In the genomic region with DNA sequence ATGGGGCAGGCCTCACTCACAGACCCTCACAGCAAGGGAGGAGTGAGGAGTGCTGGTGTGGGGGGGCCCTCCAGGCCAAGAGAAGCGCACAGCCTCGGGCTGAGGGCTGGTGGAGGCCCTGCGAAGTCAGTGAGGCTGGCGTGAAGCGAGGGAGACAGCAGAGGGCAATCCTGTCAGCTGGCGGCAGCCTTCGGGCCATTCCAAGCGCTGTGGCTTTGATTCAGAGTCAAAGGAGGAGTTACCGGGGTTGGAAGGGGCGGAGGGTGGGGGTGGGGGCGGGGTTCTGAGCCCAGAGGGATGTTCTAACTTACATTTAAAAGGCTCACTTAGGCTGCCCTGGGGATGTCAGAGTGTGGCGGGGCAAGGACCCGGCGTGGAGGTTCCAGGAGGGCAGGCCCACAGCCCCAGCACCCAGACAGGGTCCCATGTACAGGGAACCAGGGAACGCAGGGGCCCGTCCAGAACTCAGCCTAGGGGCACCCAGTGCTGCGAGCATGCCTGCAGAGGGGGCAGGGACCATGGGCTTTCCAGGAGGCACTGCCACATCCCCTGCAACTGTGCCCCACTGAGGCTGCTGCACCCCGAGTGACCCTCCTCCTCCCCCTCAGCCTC, we compare ENCODE assay signal across 15 cellular contexts. TPM values are rescaled to one million over a fixed set of nuclear protein-coding genes. Genes with fewer than 3 reads are reported as not detected.
DNase-seq lines count a peak whose midpoint lies in the region; ATAC-seq, FAIRE-seq and TF ChIP-seq lines count a peak whose summit lies in the region.
"Had no signal": no experiment of that assay in that cellular context is flagged by ENCODE, and none has a peak within 500 bp of the region (broad histone marks: within the 10 kb centered on the region; RNA-seq: fewer than 3 reads in every experiment).

No MANE protein-coding gene starts in this region.

- TF ChIP-seq CTCF in K562 (IDR thresholded peaks at IDR 0.05 in 2 of 3, conservative IDR thresholded peaks at IDR 0.05 in 1 of 3; ENCODE audit: insufficient read depth in 2 of 3, low read depth in 1 of 3, low read length in 3 of 3): 0 out of 6 replicates have a peak, but pooled peaks of 1 of the 3 experiments have one; percentile 11
- no peak for TF ChIP-seq CTCF in mesothelial cell of epicardium (IDR thresholded peaks at IDR 0.05; ENCODE audit: unreplicated experiment)

- H3K9me3 Mint-ChIP-seq in mesothelial cell of epicardium: no peaks in the 10 kb centered on the region
- H3K9me3 Mint-ChIP-seq: activated T-cell treated with anti-CD3 and anti-CD28 coated beads, Interleukin-2, amount 50 U/mL, for 4 hours; central memory CD8-positive, alpha-beta T cell had no signal

- no TSS peak for BruUV-seq in K562 (replicated peaks; lab: Mats Ljungman, UMichigan)

- H3K4me3 Mint-ChIP-seq in mesothelial cell of epicardium: no peak overlapping the region
- H3K4me3 Mint-ChIP-seq: activated T-cell treated with anti-CD3 and anti-CD28 coated beads, Interleukin-2, amount 50 U/mL, for 4 hours; central memory CD8-positive, alpha-beta T cell had no signal

- no peak for FAIRE-seq in K562 (lab: Jason Lieb, UNC)
- FAIRE-seq: TTC549 had no signal

- H3K27ac ChIP-seq in K562 (ENCODE audit: extremely low read depth, low read depth, low read length): no peak overlapping the region
- H3K27ac ChIP-seq: foreskin keratinocyte, spleen had no signal

- CTCF ChIA-PET in K562 (lab: Yijun Ruan, JAX; ENCODE audit: low intra/inter-chr PET ratio): no interaction called here

- no peaks in the 10 kb centered on the region for H3K79me2 ChIP-seq in K562 (ENCODE audit: control insufficient read depth, insufficient read depth, low read length)

- H3K36me3 Mint-ChIP-seq in mesothelial cell of epicardium: no peaks in the 10 kb centered on the region

- in situ Hi-C loops in K562 (cut with MboI): no loop called here

- H3K36me3 ChIP-seq in K562 (ENCODE audit: control insufficient read depth, insufficient read depth, low read length) (no peaks in the 10 kb centered on the region), MG63 (no peaks in the 10 kb centered on the region)
- H3K36me3 ChIP-seq: spleen had no signal

- H3K4me3 ChIP-seq in K562 (no peak overlapping the region), MG63 (no peak overlapping the region)
- H3K4me3 ChIP-seq: spleen had no signal

- H3K27me3 ChIP-seq in K562 (ENCODE audit: control insufficient read depth in 2 of 2, insufficient read depth in 2 of 2, low read length in 2 of 2) (peaks cover 0 to 1% of the 10 kb centered on the region in 2 experiments; a peak in 2 of 5 replicates), MG63 (no peaks in the 10 kb centered on the region)

- H3K27me3 Mint-ChIP-seq in mesothelial cell of epicardium (ENCODE audit: low read depth): no peaks in the 10 kb centered on the region

- H3K9me3 ChIP-seq in K562 (replicated peaks; ENCODE audit: control insufficient read depth, insufficient read depth, low read depth, low read length) (no peaks in the 10 kb centered on the region), MG63 (no peaks in the 10 kb centered on the region)
- H3K9me3 ChIP-seq: spleen had no signal

- H3K4me1 Mint-ChIP-seq in mesothelial cell of epicardium: peaks cover 33% of the 10 kb centered on the region

- no peak for TF ChIP-seq EP300 in K562 (IDR thresholded peaks at IDR 0.05; ENCODE audit: low read length)

- H3K9me1 ChIP-seq in K562 (ENCODE audit: control insufficient read depth, insufficient read depth, low read length): no peaks in the 10 kb centered on the region

- intact Hi-C loops in K562 (cut with micrococcal nuclease): loop anchor here (5.0 kb wide), 1 partner anchor 39 kb away; the partner anchor contains the start of gene TTLL12

- peak overlapping the region; percentile 58 for H3K27ac Mint-ChIP-seq in mesothelial cell of epicardium

- peak; percentile 56 for ATAC-seq in K562
- no peak for ATAC-seq in GM18867 (IDR thresholded peaks at IDR 0.05; ENCODE audit: unreplicated experiment)
- ATAC-seq: foreskin keratinocyte had no signal

- TF ChIP-seq RAD21 in K562 (CRISPR knock-in tag; conservative IDR thresholded peaks at IDR 0.05 in 1 of 2, IDR thresholded peaks at IDR 0.05 in 1 of 2): no peak

- H3K9ac ChIP-seq in K562 (ENCODE audit: insufficient read depth in 1 of 2, low read depth in 2 of 2, low read length in 2 of 2): no peak overlapping the region; a peak in 1 of 4 replicates

- peaks cover 4% of the 10 kb centered on the region; the same call in 1 of the 2 replicates for H4K20me1 ChIP-seq in K562 (replicated peaks; ENCODE audit: control insufficient read depth, insufficient read depth, low read length)

- peak; percentile 69 for DNase-seq in AG20443 (ENCODE audit: low spot score)
- DNase-seq in LHCN-M2 (ENCODE audit: low read depth): peak; percentile 5
- peak in 3 of 4 experiments; percentile 34 to 44 (median 35) for DNase-seq in K562 (ENCODE audit: extremely low read depth in 1 of 4, low spot score in 3 of 4)
- no peak for DNase-seq in mesothelial cell of epicardium (ENCODE audit: low spot score in 2 of 2, unreplicated experiment in 2 of 2)
- no peak for DNase-seq in MG63
- DNase-seq in NCI-H128 (lab: John Stamatoyannopoulos, UW; ENCODE audit: unreplicated experiment): no peak
- DNase-seq in NCI-H1694 (lab: John Stamatoyannopoulos, UW): no peak
- DNase-seq: activated T-cell treated with anti-CD3 and anti-CD28 coated beads, Interleukin-2, amount 50 U/mL, for 4 hours; foreskin keratinocyte; mammary epithelial cell; NCI-H1105 treated with DMSO at 0.1 percent for 48 hours; spleen had no signal

- WGBS in K562 (ENCODE audit: insufficient coverage, low coverage, missing lambda C conversion rate): 33% methylated on average over 7 of the region's 18 CpGs

- POLR2A ChIA-PET in K562 (lab: Yijun Ruan, JAX): interaction anchor here (0.5 kb wide), 1 partner anchor 63 kb away, joined by 4 read pairs; no protein-coding TSS in a partner anchor

- peaks cover 0 to 43% of the 10 kb centered on the region in 2 experiments; a peak in 3 of 5 replicates for H3K4me1 ChIP-seq in K562 (replicated peaks in 1 of 2; ENCODE audit: control insufficient read depth in 2 of 2, insufficient read depth in 2 of 2, low read length in 2 of 2)
- H3K4me1 ChIP-seq: foreskin keratinocyte had no signal

- no peak overlapping the region for H2AFZ ChIP-seq in K562 (ENCODE audit: low read depth, low read length)

- no peak overlapping the region for H3K4me2 ChIP-seq in K562 (ENCODE audit: insufficient read depth, low read length)

- TF ChIP-seq POLR2A in K562 (conservative IDR thresholded peaks at IDR 0.05): no peak

TF ChIP-seq in K562, 482 proteins besides CTCF, POLR2A, EP300 and RAD21:
- TF ChIP-seq TRIM24 (IDR thresholded peaks at IDR 0.05): no peak
- 0 out of 2 replicates have a peak, but pooled peaks have one; percentile 12 for TF ChIP-seq TFAP4 (CRISPR knock-in tag; IDR thresholded peaks at IDR 0.05; ENCODE audit: borderline replicate concordance)
- TF ChIP-seq TRIM28 (IDR thresholded peaks at IDR 0.05): no peak
- TF ChIP-seq MEF2D (tag; conservative IDR thresholded peaks at IDR 0.05; ENCODE audit: low read depth): no peak
- TF ChIP-seq TAF15 (IDR thresholded peaks at IDR 0.05; ENCODE audit: low read depth, low read length): no peak
- TF ChIP-seq KDM5B (IDR thresholded peaks at IDR 0.05; ENCODE audit: insufficient replicate concordance, low read depth, low read length): no peak

RNA-seq across cellular contexts. Expression of gene TTLL12, which starts 39.5 kb away (rescaled TPM):
- 52.8 and 58.9 TPM in 2 replicates for total RNA-seq in LHCN-M2 (2014; rRNA removed)
- polyA plus RNA-seq in LHCN-M2 (2012): 23.6 TPM
- 25.0 and 72.9 TPM in 2 replicates for total RNA-seq in K562 (2011; cell fraction: chromatin; rRNA removed; ENCODE audit: low replicate concordance)
- 53.6 and 60.0 TPM in 2 replicates for total RNA-seq in K562 (2011; cell fraction: nucleolus; rRNA removed)
- total RNA-seq in K562 (2011; cell fraction: nucleoplasm; rRNA removed): 38.6 and 40.0 TPM in 2 replicates
- total RNA-seq in K562 (2014; rRNA removed): 110 and 158 TPM in 2 replicates
- total RNA-seq in K562 (2014; rRNA removed; fragmentation: Illumina TruSeq; extraction: Trizol): 15.6 and 19.4 TPM in 2 replicates
- 43.0 and 46.7 TPM in 2 replicates for total RNA-seq in K562 (2015; rRNA removed; fragmentation: Illumina TruSeq; extraction: Trizol)
- 125 and 128 TPM in 2 replicates for total RNA-seq in K562 (2021)
- polyA plus RNA-seq in K562 (2011; rRNA removed): 34.1 and 51.4 TPM in 2 replicates
- polyA plus RNA-seq in K562 (2011; cell fraction: cytosol; rRNA removed): 41.6 and 126 TPM in 2 replicates
- polyA plus RNA-seq in K562 (2011; cell fraction: nucleus; rRNA removed): 57.2 and 116 TPM in 2 replicates
- polyA plus RNA-seq in K562 (2012): 74.1 and 75.9 TPM in 2 replicates
- 70.4 and 136 TPM in 2 replicates for polyA plus RNA-seq in K562 (2014; fragmentation: Illumina TruSeq; extraction: Trizol)
- 1 to 10 TPM; 1.3 to 1.6 TPM for polyA plus RNA-seq in K562 (2014; fragmentation: Nextera tagmentation; extraction: Ambion mirVana)
- polyA plus RNA-seq in K562 (2014; rRNA removed): 75.2 and 82.3 TPM in 2 replicates
- 18.4 and 27.6 TPM in 2 replicates for polyA minus RNA-seq in K562 (2011; rRNA and poly(A)+ RNA removed)
- polyA minus RNA-seq in K562 (2011; cell fraction: cytosol; rRNA and poly(A)+ RNA removed): 57.8 and 61.9 TPM in 2 replicates
- polyA minus RNA-seq in K562 (2011; cell fraction: nucleus; rRNA and poly(A)+ RNA removed): 24.0 and 25.8 TPM in 2 replicates
- 41.3 to 43.5 TPM (median 42.7 TPM) in 3 replicates for total RNA-seq in mesothelial cell of epicardium
- total RNA-seq in MG63 (2014; rRNA removed; shearing (Covaris generic); ENCODE audit: low replicate concordance): 50.6 and 61.7 TPM in 2 replicates

Comparison
In these comparisons a context has a peak if more than half of its experiments do, and no peak if none do; other contexts are left out.
1. DNase-seq: peak in AG20443 (single experiment), LHCN-M2 (single experiment) and K562 (3 of 4); none in mesothelial cell of epicardium (0 of 2), MG63 (single experiment), NCI-H128 (single experiment) and NCI-H1694 (single experiment).